ENCODE assay signal across 14 cellular contexts in genomic region chr5:126031989-126032716, GRCh38.
DNase-seq lines count a peak whose midpoint lies in the region; ATAC-seq and FAIRE-seq lines count a peak whose summit lies in the region.
"Had no signal": no experiment of that assay in that cellular context is flagged by ENCODE, and none has a peak within 500 bp of the region (broad histone marks: within the 10 kb centered on the region; RNA-seq: fewer than 3 reads in every experiment).

No MANE protein-coding gene starts in this region.

- H3K9me3 ChIP-seq in SJCRH30 (replicated peaks) = peaks cover 10% of the 10 kb centered on the region; the same call in 1 of the 2 replicates

- no peak for FAIRE-seq in GM19239 (lab: Jason Lieb, UNC)

- H3K36me3 ChIP-seq in SJCRH30 = no peaks in the 10 kb centered on the region
- H3K36me3 ChIP-seq: HAP-1, neural progenitor cell, Peyer's patch had no signal

- H3K27me3 ChIP-seq in SJCRH30 = no peaks in the 10 kb centered on the region
- H3K27me3 ChIP-seq: neural progenitor cell, Peyer's patch had no signal

- ATAC-seq in sciatic nerve = peak; percentile 65
- no peak for ATAC-seq in GM21360 (IDR thresholded peaks at IDR 0.05; ENCODE audit: unreplicated experiment)
- ATAC-seq: activated CD4-positive, CD25-positive, alpha-beta regulatory T cell treated with anti-CD3 and anti-CD28 coated beads, Interleukin-2, amount 50 U/mL, for 24 hours had no signal

- no peak overlapping the region for H3K27ac ChIP-seq in SJCRH30
- H3K27ac ChIP-seq: neural progenitor cell, Peyer's patch had no signal

- intact Hi-C loops in sciatic nerve (cut with DNase I) = no loop called here

- no peak overlapping the region for H3K4me3 ChIP-seq in SJCRH30
- H3K4me3 ChIP-seq: HAP-1, neural progenitor cell, Peyer's patch had no signal

- DNase-seq in HT1080 (ENCODE audit: low read depth) (peak; percentile 40), SJCRH30 (peak; percentile 50 to 58), fibroblast of the conjunctiva (ENCODE audit: low read depth) (peak; percentile 60), sciatic nerve (ENCODE audit: low spot score) (no peak), KBM-7 (no peak), T1000 (lab: John Stamatoyannopoulos, UW) (no peak), GM19239 (ENCODE audit: insufficient read length, low spot score) (no peak)
- DNase-seq: NCI-H1417; Peyer's patch; stimulated activated CD4-positive, alpha-beta T cell treated with anti-CD3 and anti-CD28 coated beads, Interleukin-2, amount 100 ng/mL, for 48 hours had no signal

- in situ Hi-C loops in KBM-7 (cut with MboI; ENCODE audit: low pct_unique_long_range_greater_than_20kb, low sequenced_read_pairs) = no loop called here

- peaks cover 4% of the 10 kb centered on the region; the same call in 1 of the 2 replicates for H3K4me1 ChIP-seq in SJCRH30
- H3K4me1 ChIP-seq: HAP-1, Peyer's patch had no signal

Comparison
In these comparisons a context has a peak if more than half of its experiments do, and no peak if none do; other contexts are left out.
1. DNase-seq: peak in HT1080 (single experiment), SJCRH30 (2 of 2) and fibroblast of the conjunctiva (single experiment); none in sciatic nerve (single experiment), KBM-7 (single experiment), T1000 (single experiment) and GM19239 (single experiment).